In the genomic region with DNA sequence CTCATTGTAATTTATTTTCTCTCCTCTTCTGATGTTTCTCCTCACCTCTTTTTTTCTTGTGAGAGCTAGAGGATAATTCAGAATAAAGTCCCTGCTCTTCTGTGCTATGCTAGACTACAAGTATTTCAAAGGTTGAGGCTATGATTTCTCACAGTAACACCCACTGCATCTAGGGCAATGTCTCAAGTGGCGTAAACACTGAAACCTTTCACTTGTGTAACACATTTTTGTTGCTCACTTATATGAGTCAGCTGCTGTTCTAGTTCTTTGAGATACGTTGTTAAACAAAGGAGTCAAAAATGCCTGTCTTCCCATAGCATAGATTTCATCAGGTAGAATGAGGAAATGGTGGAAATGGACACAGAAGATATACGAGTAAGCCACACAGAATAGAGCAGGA, we compare ENCODE assay signal across 12 cellular contexts.
DNase-seq lines count a peak whose midpoint lies in the region; ATAC-seq and TF ChIP-seq lines count a peak whose summit lies in the region.
"Had no signal": no experiment of that assay in that cellular context is flagged by ENCODE, and none has a peak within 500 bp of the region (broad histone marks: within the 10 kb centered on the region; RNA-seq: fewer than 3 reads in every experiment).

No MANE protein-coding gene starts in this region.

- peaks cover 14% of the 10 kb centered on the region for H3K4me1 ChIP-seq in upper lobe of right lung

- H3K36me3 ChIP-seq in upper lobe of right lung = no peaks in the 10 kb centered on the region
- H3K36me3 ChIP-seq: BLaER1 had no signal

- no peak overlapping the region for H3K4me3 Mint-ChIP-seq in activated T-cell treated with anti-CD3 and anti-CD28 coated beads, Interleukin-2, amount 50 U/mL, for 4 hours
- H3K4me3 Mint-ChIP-seq: neural crest cell had no signal

- intact Hi-C loops in upper lobe of right lung (cut with DNase I) = no loop called here

- H3K27me3 ChIP-seq in upper lobe of right lung = no peaks in the 10 kb centered on the region
- H3K27me3 ChIP-seq: BLaER1 had no signal

- no peaks in the 10 kb centered on the region for H3K9me3 ChIP-seq in upper lobe of right lung

- H3K36me3 Mint-ChIP-seq in activated T-cell treated with anti-CD3 and anti-CD28 coated beads, Interleukin-2, amount 50 U/mL, for 4 hours (ENCODE audit: insufficient read depth) = no peaks in the 10 kb centered on the region

- TF ChIP-seq CTCF in upper lobe of right lung (IDR thresholded peaks at IDR 0.05) = no peak

- peak; percentile 70 to 81 for ATAC-seq in activated T-cell treated with anti-CD3 and anti-CD28 coated beads, Interleukin-2, amount 50 U/mL, for 4 hours
- ATAC-seq in HG03064 (IDR thresholded peaks at IDR 0.05; ENCODE audit: low read depth, unreplicated experiment) (peak; percentile 38), upper lobe of right lung (peak; percentile 63), left lobe of liver (no peak)

- H3K27me3 Mint-ChIP-seq in activated T-cell treated with anti-CD3 and anti-CD28 coated beads, Interleukin-2, amount 50 U/mL, for 4 hours (ENCODE audit: low read depth) = peaks cover 2% of the 10 kb centered on the region

- H3K4me3 ChIP-seq in upper lobe of right lung = no peak overlapping the region
- H3K4me3 ChIP-seq: BLaER1 had no signal

- no peak overlapping the region for H3K27ac ChIP-seq in upper lobe of right lung
- H3K27ac ChIP-seq: BLaER1 had no signal

- H3K4me1 Mint-ChIP-seq in activated T-cell treated with anti-CD3 and anti-CD28 coated beads, Interleukin-2, amount 50 U/mL, for 4 hours (ENCODE audit: low read depth) = peaks cover 19% of the 10 kb centered on the region

- no peak for DNase-seq in activated T-cell treated with anti-CD3 and anti-CD28 coated beads, Interleukin-2, amount 50 U/mL, for 4 hours
- DNase-seq in activated T-cell treated with anti-CD3 and anti-CD28 coated beads, Interleukin-2, amount 50 U/mL, for 1 hour = no peak
- DNase-seq in dermis blood vessel endothelial cell (peak; percentile 54), upper lobe of right lung (no peak), left lobe of liver (ENCODE audit: low spot score) (no peak)
- DNase-seq in stimulated activated CD8-positive, alpha-beta memory T cell treated with anti-CD3 and anti-CD28 coated beads, Interleukin-4, amount 100 ng/mL, for 48 hours = no peak
- DNase-seq in activated CD8-positive, alpha-beta memory T cell treated with anti-CD3 and anti-CD28 coated beads, Interleukin-2, amount 50 U/mL, for 4 hours = no peak
- DNase-seq: GOT3, NCI-H1694 treated with DMSO at 0.1 percent for 48 hours had no signal

- no peaks in the 10 kb centered on the region for H3K9me3 Mint-ChIP-seq in activated T-cell treated with anti-CD3 and anti-CD28 coated beads, Interleukin-2, amount 50 U/mL, for 4 hours
